Comparison of ENCODE assay signal across 8 cellular contexts in the genomic region with DNA sequence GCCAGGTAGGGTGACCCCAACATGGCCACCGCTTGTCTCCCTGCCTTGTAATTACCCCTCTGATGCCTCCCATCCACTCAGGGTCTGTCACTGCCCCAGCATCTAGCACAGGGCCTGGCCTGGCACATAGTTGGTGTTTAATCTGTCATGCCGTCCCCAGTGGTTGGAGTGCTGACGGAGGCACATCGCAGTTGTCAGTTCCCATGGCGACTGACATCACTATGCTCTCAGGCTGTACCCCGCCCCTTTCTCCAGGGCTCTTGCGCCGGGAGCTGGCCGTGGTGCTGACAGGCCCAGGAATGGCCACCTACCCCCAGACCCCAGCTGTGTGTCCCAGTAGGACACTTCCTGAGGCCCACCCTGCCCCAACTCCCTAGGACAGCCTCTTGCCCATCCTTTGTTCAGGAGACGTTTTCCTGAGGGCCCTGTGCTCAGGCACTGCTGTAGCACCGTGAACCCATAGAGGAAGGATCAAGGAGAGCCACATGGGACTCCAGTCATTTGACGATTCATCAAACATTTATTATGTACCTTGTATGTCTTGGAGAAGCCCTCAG. TPM values are rescaled to one million over a fixed set of nuclear protein-coding genes. Genes with fewer than 3 reads are reported as not detected.
A peak's percentile ranks its signal among the peaks of the same experiment; 100 is the strongest.
DNase-seq lines count a peak whose midpoint lies in the region; ATAC-seq and TF ChIP-seq lines count a peak whose summit lies in the region.

No MANE protein-coding gene starts in this region.

- H3K36me3 Mint-ChIP-seq in progenitor cell of endocrine pancreas (ENCODE audit: insufficient read depth): no peaks in the 10 kb centered on the region

- TF ChIP-seq CTCF in HCT116 (IDR thresholded peaks at IDR 0.05 in 2 of 3, conservative IDR thresholded peaks at IDR 0.05 in 1 of 3; ENCODE audit: borderline replicate concordance in 1 of 3, insufficient read depth in 1 of 3, low read depth in 2 of 3, low read length in 2 of 3) (no peak), progenitor cell of endocrine pancreas (IDR thresholded peaks at IDR 0.05; ENCODE audit: unreplicated experiment) (no peak)

- H3K27ac ChIP-seq in HCT116 (ENCODE audit: low read depth, low read length): no peak overlapping the region

- H3K36me3 ChIP-seq in HCT116 (ENCODE audit: control insufficient read depth in 1 of 2, insufficient read depth in 2 of 2, low read length in 2 of 2): no peaks in the 10 kb centered on the region

- TF ChIP-seq POLR2A in HCT116 (IDR thresholded peaks at IDR 0.05; ENCODE audit: borderline replicate concordance, extremely low read depth, insufficient read depth, insufficient read length): no peak

- H3K4me3 Mint-ChIP-seq in progenitor cell of endocrine pancreas (ENCODE audit: low read depth): no peak overlapping the region

- H3K9me2 ChIP-seq in HCT116 (ENCODE audit: insufficient read depth): no peaks in the 10 kb centered on the region

- no peaks in the 10 kb centered on the region for H3K4me1 ChIP-seq in HCT116 (ENCODE audit: control insufficient read depth in 1 of 2, insufficient read depth in 2 of 2, low read length in 2 of 2)

- ATAC-seq in HCT116 (no peak; the same call in 1 of the 2 replicates), SK-N-SH treated with all-trans-retinoic acid at 6 μM for 48 hours (peak; percentile 18), Right ventricle myocardium superior (ENCODE audit: poor library complexity) (peak; percentile 22), GM19023 (IDR thresholded peaks at IDR 0.05; ENCODE audit: unreplicated experiment) (no peak), GM21576 (IDR thresholded peaks at IDR 0.05; ENCODE audit: unreplicated experiment) (no peak)

- peaks cover 31% of the 10 kb centered on the region for H3K4me1 Mint-ChIP-seq in progenitor cell of endocrine pancreas (ENCODE audit: low read depth)

- H3K27ac Mint-ChIP-seq in progenitor cell of endocrine pancreas: peak overlapping the region; percentile 4

- DNase-seq in HCT116 (ENCODE audit: low read depth, low spot score) (no peak), Right ventricle myocardium superior (peak; percentile 37), progenitor cell of endocrine pancreas (ENCODE audit: low spot score, unreplicated experiment) (peak; percentile 67), D341Med (ENCODE audit: low spot score) (no peak)
- DNase-seq in activated T-cell treated with anti-CD3 and anti-CD28 coated beads, Interleukin-2, amount 50 U/mL, for 48 hours: no peak

- H3K4me3 ChIP-seq in HCT116 (replicated peaks in 1 of 2; ENCODE audit: low read depth in 1 of 2, low read length in 2 of 2): no peak overlapping the region

- H3K27me3 Mint-ChIP-seq in progenitor cell of endocrine pancreas: peaks cover 24% of the 10 kb centered on the region

- H3K4me2 ChIP-seq in HCT116 (ENCODE audit: low read length): no peak overlapping the region

- no peaks in the 10 kb centered on the region for H3K9me3 ChIP-seq in HCT116 (ENCODE audit: control insufficient read depth in 1 of 2, insufficient read depth in 1 of 2, low read depth in 1 of 2, low read length in 2 of 2)

- TF ChIP-seq RAD21 in HCT116 (IDR thresholded peaks at IDR 0.05; ENCODE audit: low read depth): no peak

- no peak overlapping the region for H2AFZ ChIP-seq in HCT116 (ENCODE audit: low read depth, low read length, poor library complexity, severe bottlenecking)

- intact Hi-C loops in HCT116 (cut with micrococcal nuclease): no loop called here
- intact Hi-C loops in Right ventricle myocardium superior (cut with DNase I): no loop called here

- POLR2A ChIA-PET in HCT116 (lab: Charles Lee): no interaction called here

- RAD21 ChIA-PET in HCT116 (lab: Charles Lee; ENCODE audit: low non-redundant PET in 1 of 2, low total read pairs in 2 of 2, uncharacterized antibody in 2 of 2, unreplicated experiment in 2 of 2): no interaction called here

- no peaks in the 10 kb centered on the region for H3K79me2 ChIP-seq in HCT116 (ENCODE audit: insufficient read depth, low read length)

- H3K27me3 ChIP-seq in HCT116 (ENCODE audit: insufficient read depth, low read length): no peaks in the 10 kb centered on the region

- H3K9me3 Mint-ChIP-seq in progenitor cell of endocrine pancreas (ENCODE audit: low read depth): no peaks in the 10 kb centered on the region

- BruUV-seq in HCT116 (replicated peaks; lab: Mats Ljungman, UMichigan): no TSS peak

- H4K20me1 ChIP-seq in HCT116 (ENCODE audit: insufficient read depth): no peaks in the 10 kb centered on the region

- CTCF ChIA-PET in HCT116 (lab: Charles Lee): no interaction called here

- H3K9ac ChIP-seq in HCT116 (ENCODE audit: low read length): no peak overlapping the region

TF ChIP-seq in HCT116, 20 proteins besides CTCF, POLR2A, EP300 and RAD21 (continues in another document):
- TF ChIP-seq ELF1 (IDR thresholded peaks at IDR 0.05; ENCODE audit: borderline replicate concordance, low read depth): no peak
- no peak for TF ChIP-seq MAX (IDR thresholded peaks at IDR 0.05)
- TF ChIP-seq, protein P1, sequence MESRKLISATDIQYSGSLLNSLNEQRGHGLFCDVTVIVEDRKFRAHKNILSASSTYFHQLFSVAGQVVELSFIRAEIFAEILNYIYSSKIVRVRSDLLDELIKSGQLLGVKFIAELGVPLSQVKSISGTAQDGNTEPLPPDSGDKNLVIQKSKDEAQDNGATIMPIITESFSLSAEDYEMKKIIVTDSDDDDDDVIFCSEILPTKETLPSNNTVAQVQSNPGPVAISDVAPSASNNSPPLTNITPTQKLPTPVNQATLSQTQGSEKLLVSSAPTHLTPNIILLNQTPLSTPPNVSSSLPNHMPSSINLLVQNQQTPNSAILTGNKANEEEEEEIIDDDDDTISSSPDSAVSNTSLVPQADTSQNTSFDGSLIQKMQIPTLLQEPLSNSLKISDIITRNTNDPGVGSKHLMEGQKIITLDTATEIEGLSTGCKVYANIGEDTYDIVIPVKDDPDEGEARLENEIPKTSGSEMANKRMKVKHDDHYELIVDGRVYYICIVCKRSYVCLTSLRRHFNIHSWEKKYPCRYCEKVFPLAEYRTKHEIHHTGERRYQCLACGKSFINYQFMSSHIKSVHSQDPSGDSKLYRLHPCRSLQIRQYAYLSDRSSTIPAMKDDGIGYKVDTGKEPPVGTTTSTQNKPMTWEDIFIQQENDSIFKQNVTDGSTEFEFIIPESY (IDR thresholded peaks at IDR 0.05; ENCODE audit: extremely low read depth, insufficient replicate concordance, low read length): no peak

TF ChIP-seq in SK-N-SH treated with all-trans-retinoic acid at 6 μM for 48 hours, 23 proteins besides CTCF, POLR2A, EP300 and RAD21 (continues in another document):
- TF ChIP-seq, protein P2, sequence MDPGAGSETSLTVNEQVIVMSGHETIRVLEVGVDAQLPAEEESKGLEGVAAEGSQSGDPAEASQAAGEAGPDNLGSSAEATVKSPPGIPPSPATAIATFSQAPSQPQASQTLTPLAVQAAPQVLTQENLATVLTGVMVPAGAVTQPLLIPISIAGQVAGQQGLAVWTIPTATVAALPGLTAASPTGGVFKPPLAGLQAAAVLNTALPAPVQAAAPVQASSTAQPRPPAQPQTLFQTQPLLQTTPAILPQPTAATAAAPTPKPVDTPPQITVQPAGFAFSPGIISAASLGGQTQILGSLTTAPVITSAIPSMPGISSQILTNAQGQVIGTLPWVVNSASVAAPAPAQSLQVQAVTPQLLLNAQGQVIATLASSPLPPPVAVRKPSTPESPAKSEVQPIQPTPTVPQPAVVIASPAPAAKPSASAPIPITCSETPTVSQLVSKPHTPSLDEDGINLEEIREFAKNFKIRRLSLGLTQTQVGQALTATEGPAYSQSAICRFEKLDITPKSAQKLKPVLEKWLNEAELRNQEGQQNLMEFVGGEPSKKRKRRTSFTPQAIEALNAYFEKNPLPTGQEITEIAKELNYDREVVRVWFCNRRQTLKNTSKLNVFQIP (CRISPR knock-in tag; IDR thresholded peaks at IDR 0.05; ENCODE audit: borderline replicate concordance, low read depth): no peak
- TF ChIP-seq, protein P3, sequence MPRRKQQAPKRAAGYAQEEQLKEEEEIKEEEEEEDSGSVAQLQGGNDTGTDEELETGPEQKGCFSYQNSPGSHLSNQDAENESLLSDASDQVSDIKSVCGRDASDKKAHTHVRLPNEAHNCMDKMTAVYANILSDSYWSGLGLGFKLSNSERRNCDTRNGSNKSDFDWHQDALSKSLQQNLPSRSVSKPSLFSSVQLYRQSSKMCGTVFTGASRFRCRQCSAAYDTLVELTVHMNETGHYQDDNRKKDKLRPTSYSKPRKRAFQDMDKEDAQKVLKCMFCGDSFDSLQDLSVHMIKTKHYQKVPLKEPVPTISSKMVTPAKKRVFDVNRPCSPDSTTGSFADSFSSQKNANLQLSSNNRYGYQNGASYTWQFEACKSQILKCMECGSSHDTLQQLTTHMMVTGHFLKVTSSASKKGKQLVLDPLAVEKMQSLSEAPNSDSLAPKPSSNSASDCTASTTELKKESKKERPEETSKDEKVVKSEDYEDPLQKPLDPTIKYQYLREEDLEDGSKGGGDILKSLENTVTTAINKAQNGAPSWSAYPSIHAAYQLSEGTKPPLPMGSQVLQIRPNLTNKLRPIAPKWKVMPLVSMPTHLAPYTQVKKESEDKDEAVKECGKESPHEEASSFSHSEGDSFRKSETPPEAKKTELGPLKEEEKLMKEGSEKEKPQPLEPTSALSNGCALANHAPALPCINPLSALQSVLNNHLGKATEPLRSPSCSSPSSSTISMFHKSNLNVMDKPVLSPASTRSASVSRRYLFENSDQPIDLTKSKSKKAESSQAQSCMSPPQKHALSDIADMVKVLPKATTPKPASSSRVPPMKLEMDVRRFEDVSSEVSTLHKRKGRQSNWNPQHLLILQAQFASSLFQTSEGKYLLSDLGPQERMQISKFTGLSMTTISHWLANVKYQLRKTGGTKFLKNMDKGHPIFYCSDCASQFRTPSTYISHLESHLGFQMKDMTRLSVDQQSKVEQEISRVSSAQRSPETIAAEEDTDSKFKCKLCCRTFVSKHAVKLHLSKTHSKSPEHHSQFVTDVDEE (CRISPR knock-in tag; IDR thresholded peaks at IDR 0.05): no peak
- TF ChIP-seq BACH2 (CRISPR knock-in tag; IDR thresholded peaks at IDR 0.05; ENCODE audit: borderline replicate concordance) (no peak), ARNTL (CRISPR knock-in tag; IDR thresholded peaks at IDR 0.05; ENCODE audit: borderline replicate concordance, low read depth) (no peak), RARB (CRISPR knock-in tag; IDR thresholded peaks at IDR 0.05) (no peak), OSR1 (CRISPR knock-in tag; IDR thresholded peaks at IDR 0.05) (no peak), TOX (CRISPR knock-in tag; IDR thresholded peaks at IDR 0.05; ENCODE audit: borderline replicate concordance) (no peak), TCF4 (CRISPR knock-in tag; IDR thresholded peaks at IDR 0.05; ENCODE audit: borderline replicate concordance) (no peak), ZNF70 (CRISPR knock-in tag; IDR thresholded peaks at IDR 0.05) (no peak), ZFP3 (CRISPR knock-in tag; IDR thresholded peaks at IDR 0.05) (no peak), SNAI2 (CRISPR knock-in tag; IDR thresholded peaks at IDR 0.05) (no peak), ESRRG (CRISPR knock-in tag; IDR thresholded peaks at IDR 0.05) (no peak)

RNA-seq across cellular contexts. Expression of gene FAM222A, which starts 23.0 kb away (rescaled TPM):
- total RNA-seq in HCT116 (2021; ENCODE audit: unreplicated experiment): 3.7 TPM
- polyA plus RNA-seq in HCT116 (2012): 1.0 and 1.8 TPM in 2 replicates
- total RNA-seq in Right ventricle myocardium superior: 25.0 TPM
- total RNA-seq in progenitor cell of endocrine pancreas: 11.6 and 12.7 TPM in 2 replicates

Comparison
In these comparisons a context has a peak if more than half of its experiments do, and no peak if none do; other contexts are left out.
1. ATAC-seq: peak in SK-N-SH treated with all-trans-retinoic acid at 6 μM for 48 hours (single experiment) and Right ventricle myocardium superior (single experiment); none in HCT116 (single experiment), GM19023 (single experiment) and GM21576 (single experiment).
2. DNase-seq: peak in Right ventricle myocardium superior (single experiment) and progenitor cell of endocrine pancreas (single experiment); none in HCT116 (single experiment), activated T-cell treated with anti-CD3 and anti-CD28 coated beads, Interleukin-2, amount 50 U/mL, for 48 hours (0 of 2) and D341Med (single experiment).